ENCODE assay signal across 20 cellular contexts in genomic region chr2:220226076-220226475, GRCh38.
DNase-seq lines count a peak whose midpoint lies in the region; ATAC-seq, FAIRE-seq and TF ChIP-seq lines count a peak whose summit lies in the region.
"Had no signal": no experiment of that assay in that cellular context is flagged by ENCODE, and none has a peak within 500 bp of the region (broad histone marks: within the 10 kb centered on the region; RNA-seq: fewer than 3 reads in every experiment).

No MANE protein-coding gene starts in this region.

- H4K20me1 ChIP-seq in HCT116 (ENCODE audit: insufficient read depth) (no peaks in the 10 kb centered on the region), keratinocyte (ENCODE audit: control insufficient read depth, extremely low read depth, insufficient read depth, low read length) (no peaks in the 10 kb centered on the region)
- H4K20me1 ChIP-seq: BLaER1 treated with 17β-estradiol and CSF1 and Interleukin-3, amounts not matched to agents 10 nM and 100 nM had no signal

- 80% methylated on average over 2 of the region's 2 CpGs for WGBS in right cardiac atrium

- ATAC-seq in HCT116, result no peak
- ATAC-seq in RWPE2 (ENCODE audit: low read depth), result no peak
- no peak for ATAC-seq in HG02840 (IDR thresholded peaks at IDR 0.05; ENCODE audit: low FRiP score, unreplicated experiment)
- ATAC-seq in mucosa of descending colon, result no peak
- no peak for ATAC-seq in right cardiac atrium
- ATAC-seq: K562 had no signal

- intact Hi-C loops in HCT116 (cut with micrococcal nuclease) (no loop called here), mucosa of descending colon (cut with DNase I, micrococcal nuclease) (no loop called here), right cardiac atrium (cut with DNase I) (no loop called here)

- H3K36me3 ChIP-seq in HCT116 (ENCODE audit: control insufficient read depth in 1 of 2, insufficient read depth in 2 of 2, low read length in 2 of 2), result no peaks in the 10 kb centered on the region
- H3K36me3 ChIP-seq in RWPE2 (ENCODE audit: low read depth), result no peaks in the 10 kb centered on the region
- no peaks in the 10 kb centered on the region for H3K36me3 ChIP-seq in keratinocyte (ENCODE audit: control insufficient read depth in 2 of 2, extremely low read depth in 1 of 2, insufficient read depth in 2 of 2, low read length in 2 of 2)
- no peaks in the 10 kb centered on the region for H3K36me3 ChIP-seq in mucosa of descending colon (ENCODE audit: low read depth)
- H3K36me3 ChIP-seq: BLaER1 treated with 17β-estradiol and CSF1 and Interleukin-3, amounts not matched to agents 10 nM and 100 nM; SJCRH30 had no signal

- H3K27ac ChIP-seq in HCT116 (ENCODE audit: low read depth, low read length) (peak overlapping the region; percentile 94; the same call in 1 of the 2 replicates), RWPE2 (ENCODE audit: poor library complexity, severe bottlenecking) (peak overlapping the region; percentile 80), keratinocyte (ENCODE audit: control insufficient read depth, insufficient read depth, low read length) (peak overlapping the region; percentile 54), right cardiac atrium (ENCODE audit: low read length) (no peak overlapping the region)
- H3K27ac ChIP-seq: BLaER1 treated with 17β-estradiol and CSF1 and Interleukin-3, amounts not matched to agents 10 nM and 100 nM; SJCRH30 had no signal

- no peak for TF ChIP-seq RAD21 in HCT116 (IDR thresholded peaks at IDR 0.05; ENCODE audit: low read depth)

- RAD21 ChIA-PET in HCT116 (lab: Charles Lee; ENCODE audit: low non-redundant PET in 1 of 2, low total read pairs in 2 of 2, uncharacterized antibody in 2 of 2, unreplicated experiment in 2 of 2), result no interaction called here

- H3K9me3 ChIP-seq in HCT116 (ENCODE audit: control insufficient read depth in 1 of 2, insufficient read depth in 1 of 2, low read depth in 1 of 2, low read length in 2 of 2) (no peaks in the 10 kb centered on the region), RWPE2 (ENCODE audit: severe bottlenecking) (no peaks in the 10 kb centered on the region), keratinocyte (ENCODE audit: control insufficient read depth, low read depth, low read length) (no peaks in the 10 kb centered on the region), mucosa of descending colon (no peaks in the 10 kb centered on the region), right cardiac atrium (ENCODE audit: control insufficient read depth, low read length) (no peaks in the 10 kb centered on the region)
- H3K9me3 ChIP-seq: BLaER1 treated with 17β-estradiol and CSF1 and Interleukin-3, amounts not matched to agents 10 nM and 100 nM; SJCRH30 had no signal

- H3K9me2 ChIP-seq in HCT116 (ENCODE audit: insufficient read depth), result no peaks in the 10 kb centered on the region

- no peak for TF ChIP-seq CTCF in HCT116 (IDR thresholded peaks at IDR 0.05 in 2 of 3, conservative IDR thresholded peaks at IDR 0.05 in 1 of 3; ENCODE audit: borderline replicate concordance in 1 of 3, insufficient read depth in 1 of 3, low read depth in 2 of 3, low read length in 2 of 3)
- TF ChIP-seq CTCF in RWPE2 (IDR thresholded peaks at IDR 0.05; ENCODE audit: poor library complexity, severe bottlenecking), result no peak
- no peak for TF ChIP-seq CTCF in keratinocyte (optimal IDR thresholded peaks at IDR 0.05 in 1 of 3, IDR thresholded peaks at IDR 0.05 in 1 of 3, conservative IDR thresholded peaks at IDR 0.05 in 1 of 3; ENCODE audit: extremely low read depth in 1 of 3, insufficient read depth in 2 of 3, low read length in 3 of 3)
- no peak for TF ChIP-seq CTCF in mucosa of descending colon (IDR thresholded peaks at IDR 0.05)

- H2AFZ ChIP-seq in HCT116 (ENCODE audit: low read depth, low read length, poor library complexity, severe bottlenecking) (no peak overlapping the region), keratinocyte (ENCODE audit: control insufficient read depth, low read length) (no peak overlapping the region)

- H3K79me2 ChIP-seq in HCT116 (ENCODE audit: insufficient read depth, low read length) (no peaks in the 10 kb centered on the region), keratinocyte (ENCODE audit: control insufficient read depth, insufficient read depth, low read length) (no peaks in the 10 kb centered on the region)

- no peak for TF ChIP-seq POLR2A in HCT116 (IDR thresholded peaks at IDR 0.05; ENCODE audit: borderline replicate concordance, extremely low read depth, insufficient read depth, insufficient read length)

- FAIRE-seq in keratinocyte (lab: Jason Lieb, UNC), result no peak
- FAIRE-seq: A204.1, G401.6, K562 had no signal

- H3K4me2 ChIP-seq in HCT116 (ENCODE audit: low read length) (peak overlapping the region; percentile 2; the same call in 1 of the 2 replicates), keratinocyte (ENCODE audit: control insufficient read depth, extremely low read depth, insufficient read depth, low read depth, low read length) (peak overlapping the region; percentile 14)
- H3K4me2 ChIP-seq: BLaER1 treated with 17β-estradiol and CSF1 and Interleukin-3, amounts not matched to agents 10 nM and 100 nM had no signal

- peaks cover 52 to 68% of the 10 kb centered on the region in 2 experiments for H3K4me1 ChIP-seq in HCT116 (ENCODE audit: control insufficient read depth in 1 of 2, insufficient read depth in 2 of 2, low read length in 2 of 2)
- peaks cover 53% of the 10 kb centered on the region for H3K4me1 ChIP-seq in RWPE2 (ENCODE audit: insufficient read depth, poor library complexity, severe bottlenecking)
- H3K4me1 ChIP-seq in keratinocyte (ENCODE audit: control insufficient read depth, extremely low read depth, insufficient read depth, low read length), result peaks cover 44% of the 10 kb centered on the region
- H3K4me1 ChIP-seq in mucosa of descending colon (ENCODE audit: low read depth), result no peaks in the 10 kb centered on the region
- H3K4me1 ChIP-seq in right cardiac atrium (ENCODE audit: control insufficient read depth, insufficient read depth, low read length), result no peaks in the 10 kb centered on the region
- H3K4me1 ChIP-seq: BLaER1 treated with 17β-estradiol and CSF1 and Interleukin-3, amounts not matched to agents 10 nM and 100 nM had no signal

- H3K27me3 ChIP-seq in HCT116 (ENCODE audit: insufficient read depth, low read length) (no peaks in the 10 kb centered on the region), RWPE2 (ENCODE audit: insufficient read depth, poor library complexity, severe bottlenecking) (no peaks in the 10 kb centered on the region), keratinocyte (ENCODE audit: control insufficient read depth, extremely low read depth, insufficient read depth, low read length) (no peaks in the 10 kb centered on the region), right cardiac atrium (ENCODE audit: control insufficient read depth, insufficient read depth) (no peaks in the 10 kb centered on the region)
- H3K27me3 ChIP-seq: BLaER1 treated with 17β-estradiol and CSF1 and Interleukin-3, amounts not matched to agents 10 nM and 100 nM; SJCRH30 had no signal

- DNase-seq in A172 (ENCODE audit: low spot score) (peak; percentile 36), HCT116 (ENCODE audit: low read depth, low spot score) (no peak), RWPE2 (ENCODE audit: low spot score) (no peak), keratinocyte (ENCODE audit: low read depth, low spot score) (no peak), mucosa of descending colon (no peak), right cardiac atrium (no peak), NCI-H446 treated with DMSO at 0.1 percent for 48 hours (lab: John Stamatoyannopoulos, UW) (no peak)
- DNase-seq: DMS79 treated with DMSO at 0.1 percent for 48 hours, H9, NCI-H1105, NCI-H2081 treated with DMSO at 0.1 percent for 48 hours, NCI-H510A treated with DMSO at 0.1 percent for 48 hours, NCI-H774, SJCRH30, SW 1271 had no signal

- no peak overlapping the region for H3K4me3 ChIP-seq in HCT116 (replicated peaks in 1 of 2; ENCODE audit: low read depth in 1 of 2, low read length in 2 of 2)
- no peak overlapping the region for H3K4me3 ChIP-seq in RWPE2 (ENCODE audit: severe bottlenecking)
- H3K4me3 ChIP-seq in keratinocyte (ENCODE audit: control insufficient read depth in 2 of 3, extremely low read depth in 1 of 3, insufficient read depth in 2 of 3, low read depth in 1 of 3, low read length in 3 of 3), result no peak overlapping the region
- no peak overlapping the region for H3K4me3 ChIP-seq in mucosa of descending colon
- no peak overlapping the region for H3K4me3 ChIP-seq in right cardiac atrium (ENCODE audit: low read length)
- H3K4me3 ChIP-seq: BLaER1 treated with 17β-estradiol and CSF1 and Interleukin-3, amounts not matched to agents 10 nM and 100 nM; K562; SJCRH30 had no signal

- CTCF ChIA-PET in HCT116 (lab: Charles Lee), result no interaction called here

- H3K9ac ChIP-seq in HCT116 (ENCODE audit: low read length), result no peak overlapping the region
- H3K9ac ChIP-seq in keratinocyte (ENCODE audit: control insufficient read depth, extremely low read depth, insufficient read depth, low read length), result no peak overlapping the region
- H3K9ac ChIP-seq: BLaER1 treated with 17β-estradiol and CSF1 and Interleukin-3, amounts not matched to agents 10 nM and 100 nM had no signal

- no TSS peak for BruUV-seq in HCT116 (replicated peaks; lab: Mats Ljungman, UMichigan)

- POLR2A ChIA-PET in HCT116 (lab: Charles Lee), result no interaction called here

- H3K9me1 ChIP-seq in keratinocyte (ENCODE audit: control insufficient read depth, extremely low read depth, insufficient read depth, low read length), result no peaks in the 10 kb centered on the region

- dilution Hi-C loops in keratinocyte (cut with MboI; ENCODE audit: extremely low pct_ligation_motif_present, low sequenced_read_pairs), result no loop called here

TF ChIP-seq in HCT116, 20 proteins besides CTCF, POLR2A, EP300 and RAD21:
- TF ChIP-seq, protein P1, sequence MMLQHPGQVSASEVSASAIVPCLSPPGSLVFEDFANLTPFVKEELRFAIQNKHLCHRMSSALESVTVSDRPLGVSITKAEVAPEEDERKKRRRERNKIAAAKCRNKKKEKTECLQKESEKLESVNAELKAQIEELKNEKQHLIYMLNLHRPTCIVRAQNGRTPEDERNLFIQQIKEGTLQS (IDR thresholded peaks at IDR 0.05), result no peak
- no peak for TF ChIP-seq JUND (IDR thresholded peaks at IDR 0.05)
- TF ChIP-seq EZH2 (IDR thresholded peaks at IDR 0.05), result no peak
- no peak for TF ChIP-seq YY1 (IDR thresholded peaks at IDR 0.05; ENCODE audit: extremely low read depth, insufficient replicate concordance, low read depth, low read length)
TF ChIP-seq in HCT116: peak in this region for 0.
